Comparison of ENCODE assay signal across 18 cellular contexts in genomic region chr18:6593142-6593889, GRCh38.
"Had no signal": no experiment of that assay in that cellular context is flagged by ENCODE, and none has a peak within 500 bp of the region (broad histone marks: within the 10 kb centered on the region; RNA-seq: fewer than 3 reads in every experiment).

No MANE protein-coding gene starts in this region.

- ATAC-seq: effector memory CD8-positive, alpha-beta T cell; heart right ventricle; natural killer cell; stimulated activated effector memory CD8-positive, alpha-beta T cell treated with anti-CD3 and anti-CD28 coated beads, Interleukin-12 subunit alpha, Interleukin-12 subunit beta, amount 100 ng/mL, for 72 hours had no signal

- H3K27me3 Mint-ChIP-seq: activated naive CD4-positive, alpha-beta T cell treated with anti-CD3 and anti-CD28 coated beads, Interleukin-2, amount 50 U/mL, for 24 hours; effector memory CD8-positive, alpha-beta T cell; progenitor cell of endocrine pancreas had no signal

- H3K27ac ChIP-seq: heart right ventricle, lower lobe of right lung, right atrium auricular region, stomach, suprapubic skin, tibial nerve had no signal

- H3K27me3 ChIP-seq: heart right ventricle, right atrium auricular region, stomach, suprapubic skin, tibial nerve had no signal

- H3K36me3 Mint-ChIP-seq: activated naive CD4-positive, alpha-beta T cell treated with anti-CD3 and anti-CD28 coated beads, Interleukin-2, amount 50 U/mL, for 24 hours; natural killer cell; stimulated activated effector memory CD8-positive, alpha-beta T cell treated with anti-CD3 and anti-CD28 coated beads, Interleukin-12 subunit alpha, Interleukin-12 subunit beta, amount 100 ng/mL, for 72 hours had no signal

- H3K36me3 ChIP-seq: heart right ventricle, lower lobe of right lung, right atrium auricular region, stomach, suprapubic skin, tibial nerve had no signal

- H3K4me3 Mint-ChIP-seq: activated naive CD4-positive, alpha-beta T cell treated with anti-CD3 and anti-CD28 coated beads, Interleukin-2, amount 50 U/mL, for 24 hours; effector memory CD8-positive, alpha-beta T cell; natural killer cell; stimulated activated effector memory CD8-positive, alpha-beta T cell treated with anti-CD3 and anti-CD28 coated beads, Interleukin-12 subunit alpha, Interleukin-12 subunit beta, amount 100 ng/mL, for 72 hours had no signal

- H3K9me3 Mint-ChIP-seq: activated naive CD4-positive, alpha-beta T cell treated with anti-CD3 and anti-CD28 coated beads, Interleukin-2, amount 50 U/mL, for 24 hours had no signal

- DNase-seq: activated gamma-delta T cell treated with Interleukin-2 at 50 U/mL for 16 hours; activated T-cell treated with anti-CD3 and anti-CD28 coated beads, Interleukin-2, amount 50 U/mL, for 1 hour; aorta; central memory CD4-positive, alpha-beta T cell; effector memory CD8-positive, alpha-beta T cell; heart right ventricle; islet precursor cell; lower lobe of right lung; natural killer cell; stimulated activated CD4-positive, alpha-beta T cell treated with anti-CD3 and anti-CD28 coated beads, Interleukin-1b, Interleukin-23, amount 100 ng/mL, for 48 hours; stomach; T-helper 1 cell had no signal

- H3K4me1 ChIP-seq: heart right ventricle, right atrium auricular region, stomach, suprapubic skin had no signal

- H3K4me1 Mint-ChIP-seq: activated naive CD4-positive, alpha-beta T cell treated with anti-CD3 and anti-CD28 coated beads, Interleukin-2, amount 50 U/mL, for 24 hours; natural killer cell; stimulated activated effector memory CD8-positive, alpha-beta T cell treated with anti-CD3 and anti-CD28 coated beads, Interleukin-12 subunit alpha, Interleukin-12 subunit beta, amount 100 ng/mL, for 72 hours had no signal

- H3K4me3 ChIP-seq: heart right ventricle, lower lobe of right lung, right atrium auricular region, stomach, suprapubic skin, tibial nerve had no signal

- H3K27ac Mint-ChIP-seq: activated naive CD4-positive, alpha-beta T cell treated with anti-CD3 and anti-CD28 coated beads, Interleukin-2, amount 50 U/mL, for 24 hours; effector memory CD8-positive, alpha-beta T cell; natural killer cell; progenitor cell of endocrine pancreas; stimulated activated effector memory CD8-positive, alpha-beta T cell treated with anti-CD3 and anti-CD28 coated beads, Interleukin-12 subunit alpha, Interleukin-12 subunit beta, amount 100 ng/mL, for 72 hours had no signal
